In the genomic region with DNA sequence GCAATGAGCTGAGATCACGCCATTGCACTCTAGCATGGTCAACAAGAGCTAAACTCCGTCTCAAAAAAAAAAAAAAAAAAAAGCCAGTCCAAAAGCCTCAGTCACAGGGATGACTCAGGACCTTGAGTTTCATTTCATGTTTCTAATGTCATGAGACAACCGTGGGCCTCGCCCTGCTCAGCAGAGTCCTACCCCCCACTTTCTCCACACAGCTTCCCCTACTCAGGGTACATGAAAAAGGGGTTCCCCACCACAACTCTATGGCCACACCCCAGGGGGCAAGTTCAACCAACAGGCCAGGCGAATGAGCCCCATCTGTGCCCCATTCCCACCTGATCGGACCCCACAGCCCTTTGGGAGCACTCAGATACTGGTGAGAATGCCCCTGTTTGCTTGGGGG, we compare ENCODE assay signal across 8 cellular contexts. TPM values are rescaled to one million over a fixed set of nuclear protein-coding genes. Genes with fewer than 3 reads are reported as not detected.
DNase-seq lines count a peak whose midpoint lies in the region; ATAC-seq and TF ChIP-seq lines count a peak whose summit lies in the region.

No MANE protein-coding gene starts in this region.

- H3K9me3 ChIP-seq in stomach: no peaks in the 10 kb centered on the region

- H3K27ac ChIP-seq in stomach: peak overlapping the region in 1 of 5 donors; percentile 29

- intact Hi-C loops in head of caudate nucleus (cut with DNase I): no loop called here
- intact Hi-C loops in stomach (cut with DNase I; ENCODE audit: low total_unique reads): no loop called here

- WGBS in stomach, 5 donors: 68 to 80% (median 72%) methylated on average over 6 of the region's 6 CpGs

- TF ChIP-seq EP300 in stomach (IDR thresholded peaks at IDR 0.05): no peak

- H3K36me3 ChIP-seq in stomach: no peaks in the 10 kb centered on the region

- no peaks in the 10 kb centered on the region for H3K4me1 ChIP-seq in stomach

- DNase-seq in LHCN-M2 (ENCODE audit: low read depth): peak; percentile 56
- DNase-seq in fibroblast of mammary gland (ENCODE audit: low read depth): peak; percentile 12
- no peak for DNase-seq in head of caudate nucleus
- no peak for DNase-seq in stomach
- no peak for DNase-seq in NCI-H1436 (lab: John Stamatoyannopoulos, UW)
- no peak for DNase-seq in GF-D8 (lab: John Stamatoyannopoulos, UW)

- TF ChIP-seq POLR2A in stomach (IDR thresholded peaks at IDR 0.05): no peak

- no peak for TF ChIP-seq CTCF in fibroblast of mammary gland (conservative IDR thresholded peaks at IDR 0.05; ENCODE audit: control insufficient read depth, insufficient read depth, low read depth, low read length)
- TF ChIP-seq CTCF in stomach (IDR thresholded peaks at IDR 0.05): no peak

- H3K27me3 ChIP-seq in stomach: no peaks in the 10 kb centered on the region

- no peak overlapping the region for H3K4me3 ChIP-seq in fibroblast of mammary gland (ENCODE audit: control insufficient read depth, low read depth, low read length)
- H3K4me3 ChIP-seq in stomach: no peak overlapping the region

- ATAC-seq in GM18508 (IDR thresholded peaks at IDR 0.05; ENCODE audit: insufficient read depth, unreplicated experiment) (peak; percentile 74), GM21576 (IDR thresholded peaks at IDR 0.05; ENCODE audit: unreplicated experiment) (peak; percentile 85)

RNA-seq across cellular contexts. Expression of gene ADA2, which starts 24.3 kb away (rescaled TPM):
- total RNA-seq in LHCN-M2 (2014; rRNA removed) (0.80 and 1.5 TPM in 2 replicates), stomach (10 to 100 TPM in 4 of 5 donors, not detected in 1; 11.7 to 27.2 (median 15.1) TPM)
- polyA plus RNA-seq in LHCN-M2 (2012): 0.44 TPM
- polyA plus RNA-seq in stomach: 1 to 10 TPM; 4.2 to 8.1 (median 6.5) TPM

Comparison
In these comparisons a context has a peak if more than half of its experiments do, and no peak if none do; other contexts are left out.
1. DNase-seq: peak in LHCN-M2 (single experiment) and fibroblast of mammary gland (single experiment); none in head of caudate nucleus (0 of 42), stomach (single experiment), NCI-H1436 (single experiment) and GF-D8 (single experiment).